Comparison of ENCODE assay signal across 32 cellular contexts in the genomic region with DNA sequence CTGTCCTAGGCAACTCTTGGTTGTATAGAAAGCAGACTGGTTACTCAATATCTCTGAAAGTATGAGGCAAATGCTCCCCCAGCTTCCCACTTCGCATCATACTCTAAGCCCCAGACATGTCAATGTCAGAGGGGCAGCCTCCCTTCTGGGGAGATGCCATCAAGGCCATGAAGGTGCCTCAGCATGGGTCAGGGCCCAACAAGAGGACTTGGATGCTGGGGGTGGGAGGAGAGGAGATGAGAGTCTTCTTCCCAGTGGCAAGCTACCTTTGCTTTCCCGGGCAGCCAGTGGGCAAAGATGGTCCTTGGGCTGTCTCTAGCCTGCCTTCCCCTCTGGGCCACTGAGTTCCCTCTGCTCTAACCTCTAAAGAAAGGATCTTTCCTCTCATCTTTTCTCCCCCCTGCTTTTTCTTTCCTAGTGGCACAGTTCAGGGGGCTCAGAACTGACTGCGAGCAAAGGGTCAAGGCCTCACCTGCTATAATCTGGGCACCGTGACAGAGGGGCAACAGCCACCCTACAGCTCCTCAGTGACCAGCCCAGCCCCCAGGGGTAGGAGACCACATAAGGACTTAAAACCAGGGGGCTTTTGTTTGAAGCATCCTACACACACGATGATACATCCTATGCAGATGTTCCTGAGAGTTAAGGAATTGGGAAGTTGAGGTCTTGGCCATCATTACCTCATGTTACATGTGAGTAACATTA. TPM values are rescaled to one million over a fixed set of nuclear protein-coding genes. Genes with fewer than 3 reads are reported as not detected.
"Had no signal": no experiment of that assay in that cellular context is flagged by ENCODE, and none has a peak within 500 bp of the region (broad histone marks: within the 10 kb centered on the region; RNA-seq: fewer than 3 reads in every experiment).

No MANE protein-coding gene starts in this region.

- H3K27me3 ChIP-seq: adrenal gland, body of pancreas, dorsolateral prefrontal cortex, esophagus muscularis mucosa, foreskin keratinocyte, gastrocnemius medialis had no signal

- ATAC-seq: activated CD4-positive, alpha-beta T cell treated with anti-CD3 and anti-CD28 coated beads for 36 hours; activated CD8-positive, alpha-beta memory T cell treated with anti-CD3 and anti-CD28 coated beads, Interleukin-2, amount 10 ng/mL, durations not matched to agents 7 days and 5 days; activated CD8-positive, alpha-beta T cell treated with anti-CD3 and anti-CD28 coated beads, Interleukin-2, amount 10 ng/mL, durations not matched to agents 7 days and 5 days; activated naive CD8-positive, alpha-beta T cell treated with anti-CD3 and anti-CD28 coated beads, Interleukin-2, amount 50 U/mL, for 24 hours; body of pancreas; foreskin keratinocyte; gastrocnemius medialis; T-helper 17 cell had no signal

- H3K4me3 ChIP-seq: adrenal gland, body of pancreas, coronary artery, dorsolateral prefrontal cortex, esophagus muscularis mucosa, gastrocnemius medialis had no signal

- DNase-seq: activated CD4-positive, alpha-beta memory T cell treated with anti-CD3 and anti-CD28 coated beads for 36 hours; activated CD4-positive, alpha-beta T cell treated with anti-CD3 and anti-CD28 coated beads for 36 hours; activated CD4-positive, alpha-beta T cell treated with anti-CD3 and anti-CD28 coated beads, Interleukin-2, amount 10 ng/mL, durations not matched to agents 24 days and 14 days; activated CD4-positive, CD25-positive, alpha-beta regulatory T cell; activated CD4-positive, CD25-positive, alpha-beta regulatory T cell treated with anti-CD3 and anti-CD28 coated beads, Interleukin-2, amount 50 U/mL, for 72 hours; activated CD8-positive, alpha-beta memory T cell treated with anti-CD3 and anti-CD28 coated beads, Interleukin-2, amount 10 ng/mL, durations not matched to agents 7 days and 5 days; activated CD8-positive, alpha-beta memory T cell treated with anti-CD3 and anti-CD28 coated beads, Interleukin-2, amount 50 U/mL, for 4 hours; activated CD8-positive, alpha-beta T cell treated with anti-CD3 and anti-CD28 coated beads, Interleukin-2, amount 10 ng/mL, durations not matched to agents 7 days and 5 days; activated gamma-delta T cell treated with Interleukin-2 at 50 U/mL for 16 hours; activated naive CD4-positive, alpha-beta T cell treated with Interleukin-2 at 50 U/mL for 16 hours; activated naive CD8-positive, alpha-beta T cell treated with anti-CD3 and anti-CD28 coated beads for 36 hours; activated naive CD8-positive, alpha-beta T cell treated with anti-CD3 and anti-CD28 coated beads, Interleukin-2, amount 50 U/mL, for 24 hours; activated T-cell treated with anti-CD3 and anti-CD28 coated beads, Interleukin-2, amount 50 U/mL, for 1 hour; activated T-cell treated with anti-CD3 and anti-CD28 coated beads, Interleukin-2, amount 50 U/mL, for 48 hours; adrenal gland; amygdala; body of pancreas; central memory CD4-positive, alpha-beta T cell; cerebellar nuclear complex; effector memory CD4-positive, alpha-beta T cell; endodermal cell; erythroblast; foreskin keratinocyte; gastrocnemius medialis; glutamatergic neuron; SW 1271; T-helper 1 cell; T-helper 17 cell; T1000 had no signal

- H3K4me1 ChIP-seq: adrenal gland, body of pancreas, foreskin keratinocyte, gastrocnemius medialis had no signal

- H3K27ac ChIP-seq: adrenal gland, body of pancreas, esophagus muscularis mucosa, foreskin keratinocyte had no signal

- H3K9me3 ChIP-seq: adrenal gland, body of pancreas, esophagus muscularis mucosa, gastrocnemius medialis had no signal

RNA-seq across cellular contexts. Expression of a gene that starts 26.2 kb away (rescaled TPM):
- total RNA-seq: activated CD8-positive, alpha-beta T cell treated with anti-CD3 and anti-CD28 coated beads, Interleukin-2, amount 10 ng/mL, durations not matched to agents 7 days and 5 days had no signal
